ENCODE assay signal across 1 cellular context in the genomic region with DNA sequence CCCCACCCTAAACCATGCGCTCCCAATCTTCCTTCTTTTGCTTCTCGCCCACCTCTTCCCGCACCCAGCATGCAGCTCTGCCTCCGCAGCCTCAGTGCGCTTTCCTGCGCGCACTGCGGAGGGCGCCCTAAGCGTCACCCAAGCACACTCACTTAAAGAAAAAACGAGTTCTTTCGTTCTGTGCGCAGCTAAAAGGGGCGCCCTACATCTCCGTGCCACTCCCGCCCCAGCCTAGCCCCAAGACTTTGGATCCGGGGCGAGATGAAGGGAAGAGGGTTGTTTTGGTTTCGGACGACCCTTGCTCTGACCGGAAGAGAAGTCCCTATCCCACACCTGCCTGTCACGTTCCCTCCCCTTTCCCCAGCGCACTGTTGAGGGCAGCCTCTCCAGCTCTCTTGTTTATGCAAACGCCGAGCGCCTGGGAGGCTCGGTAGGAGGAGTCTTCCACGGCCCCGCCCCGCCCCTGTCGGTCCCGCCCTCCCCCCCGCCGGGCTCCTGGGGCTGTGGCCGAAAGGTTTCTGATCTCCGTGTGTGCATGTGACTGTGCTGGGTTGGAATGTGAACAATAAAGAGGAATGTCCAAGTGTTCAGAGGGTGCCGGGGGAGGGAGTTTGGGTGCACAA.
TF ChIP-seq lines count a peak whose summit lies in the region.

No MANE protein-coding gene starts in this region.

TF ChIP-seq in Ishikawa, 13 proteins besides CTCF, POLR2A, EP300 and RAD21 (continued from another document):
- TF ChIP-seq, protein P1, sequence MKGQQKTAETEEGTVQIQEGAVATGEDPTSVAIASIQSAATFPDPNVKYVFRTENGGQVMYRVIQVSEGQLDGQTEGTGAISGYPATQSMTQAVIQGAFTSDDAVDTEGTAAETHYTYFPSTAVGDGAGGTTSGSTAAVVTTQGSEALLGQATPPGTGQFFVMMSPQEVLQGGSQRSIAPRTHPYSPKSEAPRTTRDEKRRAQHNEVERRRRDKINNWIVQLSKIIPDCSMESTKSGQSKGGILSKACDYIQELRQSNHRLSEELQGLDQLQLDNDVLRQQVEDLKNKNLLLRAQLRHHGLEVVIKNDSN (IDR thresholded peaks at IDR 0.05): peak; percentile 73
- TF ChIP-seq CREB1 (IDR thresholded peaks at IDR 0.05; ENCODE audit: low read depth) (no peak), TEAD4 (IDR thresholded peaks at IDR 0.05) (peak; percentile 91), TAF1 (IDR thresholded peaks at IDR 0.05; ENCODE audit: low read depth) (peak; percentile 48; the same call in 1 of the 2 replicates)
